1 cellular context compared by ENCODE assay signal in the genomic region with DNA sequence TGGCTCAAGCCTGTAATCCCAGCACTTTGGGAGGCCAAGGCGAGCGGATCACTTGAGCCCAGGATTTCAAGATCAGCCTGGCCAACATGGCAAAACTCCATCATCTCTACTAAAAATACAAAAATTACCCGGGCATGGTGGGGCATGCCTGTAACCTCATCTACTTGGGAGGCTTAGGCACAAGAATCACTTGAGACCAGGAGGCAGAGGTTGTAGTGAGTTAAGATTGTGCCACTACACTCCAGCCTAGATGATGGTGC.
TF ChIP-seq lines count a peak whose summit lies in the region.

No MANE protein-coding gene starts in this region.

TF ChIP-seq in H1, 55 proteins besides CTCF, POLR2A, EP300 and RAD21:
- TF ChIP-seq CBX5 (IDR thresholded peaks at IDR 0.05; ENCODE audit: low read depth, low read length) (no peak), KDM4A (IDR thresholded peaks at IDR 0.05; ENCODE audit: low read depth, low read length, severe bottlenecking) (no peak), CEBPB (IDR thresholded peaks at IDR 0.05; ENCODE audit: low read depth, low read length) (no peak), BCL11A (IDR thresholded peaks at IDR 0.05; ENCODE audit: low read depth in 2 of 2, low read length in 2 of 2) (no peak), POU5F1 (IDR thresholded peaks at IDR 0.05; ENCODE audit: low read depth, low read length) (no peak), GTF2F1 (IDR thresholded peaks at IDR 0.05; ENCODE audit: borderline replicate concordance, low read depth, low read length) (no peak), RBBP5 (IDR thresholded peaks at IDR 0.05; ENCODE audit: borderline replicate concordance, low read depth, low read length) (no peak), SIRT6 (IDR thresholded peaks at IDR 0.05; ENCODE audit: low read length) (no peak), TCF12 (IDR thresholded peaks at IDR 0.05; ENCODE audit: low read depth, low read length) (no peak)
- TF ChIP-seq, protein P1, sequence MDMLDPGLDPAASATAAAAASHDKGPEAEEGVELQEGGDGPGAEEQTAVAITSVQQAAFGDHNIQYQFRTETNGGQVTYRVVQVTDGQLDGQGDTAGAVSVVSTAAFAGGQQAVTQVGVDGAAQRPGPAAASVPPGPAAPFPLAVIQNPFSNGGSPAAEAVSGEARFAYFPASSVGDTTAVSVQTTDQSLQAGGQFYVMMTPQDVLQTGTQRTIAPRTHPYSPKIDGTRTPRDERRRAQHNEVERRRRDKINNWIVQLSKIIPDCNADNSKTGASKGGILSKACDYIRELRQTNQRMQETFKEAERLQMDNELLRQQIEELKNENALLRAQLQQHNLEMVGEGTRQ (IDR thresholded peaks at IDR 0.05; ENCODE audit: low read length): no peak
- TF ChIP-seq, protein P2, sequence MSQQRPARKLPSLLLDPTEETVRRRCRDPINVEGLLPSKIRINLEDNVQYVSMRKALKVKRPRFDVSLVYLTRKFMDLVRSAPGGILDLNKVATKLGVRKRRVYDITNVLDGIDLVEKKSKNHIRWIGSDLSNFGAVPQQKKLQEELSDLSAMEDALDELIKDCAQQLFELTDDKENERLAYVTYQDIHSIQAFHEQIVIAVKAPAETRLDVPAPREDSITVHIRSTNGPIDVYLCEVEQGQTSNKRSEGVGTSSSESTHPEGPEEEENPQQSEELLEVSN (IDR thresholded peaks at IDR 0.05): no peak
TF ChIP-seq in H1: peak in this region for 0.
